23 cellular contexts compared by ENCODE assay signal in the genomic region with DNA sequence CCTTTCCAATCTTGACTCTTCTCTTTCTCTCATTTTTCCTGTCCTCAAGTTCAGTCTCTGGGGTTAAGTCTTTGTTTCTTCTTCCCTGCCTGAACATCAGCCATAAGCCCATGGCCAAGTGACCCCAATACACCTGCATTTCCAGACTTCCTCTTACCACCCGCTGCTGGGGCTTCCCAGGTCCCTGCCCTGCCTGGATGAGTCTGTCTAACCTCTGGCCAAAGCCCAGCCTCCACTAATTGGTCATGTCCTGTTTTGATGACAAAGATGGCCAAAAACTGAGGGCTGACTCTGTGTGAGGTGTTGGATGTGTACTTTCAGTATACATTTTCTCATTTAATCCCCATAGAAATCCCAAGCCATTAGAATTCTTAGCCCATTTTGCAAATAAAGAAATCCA. TPM values are rescaled to one million over a fixed set of nuclear protein-coding genes. Genes with fewer than 3 reads are reported as not detected.
"Had no signal": no experiment of that assay in that cellular context is flagged by ENCODE, and none has a peak within 500 bp of the region (broad histone marks: within the 10 kb centered on the region; RNA-seq: fewer than 3 reads in every experiment).

No MANE protein-coding gene starts in this region.

- H3K36me3 ChIP-seq: gastroesophageal sphincter, thoracic aorta had no signal

- H3K4me3 Mint-ChIP-seq: activated B cell treated with CpG ODN at 0.5 μM for 24 hours; activated CD8-positive, alpha-beta memory T cell treated with anti-CD3 and anti-CD28 coated beads, Interleukin-2, amount 10 ng/mL, durations not matched to agents 7 days and 5 days; activated CD8-positive, alpha-beta T cell treated with anti-CD3 and anti-CD28 coated beads, Interleukin-2, amount 10 ng/mL, durations not matched to agents 7 days and 5 days; central memory CD8-positive, alpha-beta T cell; dendritic cell treated with granulocyte-macrophage colony-stimulating factor and Interleukin-4, amounts not matched to agents 40 ng/mL and 50 ng/mL, for 4 days; natural killer cell; T-helper 2 cell treated with Interferon-gamma antibody and Interleukin-4, amounts not matched to agents 5 μg/mL and 100 μg/mL, for 36 hours had no signal

- H3K9me3 Mint-ChIP-seq: activated B cell treated with CpG ODN at 0.5 μM for 24 hours; central memory CD8-positive, alpha-beta T cell; dendritic cell treated with granulocyte-macrophage colony-stimulating factor and Interleukin-4, amounts not matched to agents 40 ng/mL and 50 ng/mL, for 4 days; natural killer cell; T-helper 2 cell treated with Interferon-gamma antibody and Interleukin-4, amounts not matched to agents 5 μg/mL and 100 μg/mL, for 36 hours had no signal

- H2AFZ ChIP-seq: hepatocyte had no signal

- H3K27ac ChIP-seq: gastroesophageal sphincter, hepatocyte, skin epidermis, thoracic aorta had no signal

- ATAC-seq: activated CD8-positive, alpha-beta memory T cell treated with anti-CD3 and anti-CD28 coated beads, Interleukin-2, amount 10 ng/mL, durations not matched to agents 7 days and 5 days; activated CD8-positive, alpha-beta T cell treated with anti-CD3 and anti-CD28 coated beads, Interleukin-2, amount 10 ng/mL, durations not matched to agents 7 days and 5 days; activated naive CD4-positive, alpha-beta T cell treated with anti-CD3 and anti-CD28 coated beads, Interleukin-2, amount 50 U/mL, for 72 hours; gastroesophageal sphincter; natural killer cell; sciatic nerve; stimulated activated naive CD8-positive, alpha-beta T cell treated with anti-CD3 and anti-CD28 coated beads, Interleukin-15, Interleukin-2, amounts not matched to agents 100 U/mL and 50 U/mL, for 24 hours had no signal

- H3K36me3 Mint-ChIP-seq: activated CD8-positive, alpha-beta memory T cell treated with anti-CD3 and anti-CD28 coated beads, Interleukin-2, amount 10 ng/mL, durations not matched to agents 7 days and 5 days; activated naive CD4-positive, alpha-beta T cell treated with anti-CD3 and anti-CD28 coated beads, Interleukin-2, amount 50 U/mL, for 72 hours; natural killer cell had no signal

- H3K4me2 ChIP-seq: hepatocyte had no signal

- H3K27ac Mint-ChIP-seq: activated B cell treated with CpG ODN at 0.5 μM for 24 hours; activated CD8-positive, alpha-beta memory T cell treated with anti-CD3 and anti-CD28 coated beads, Interleukin-2, amount 10 ng/mL, durations not matched to agents 7 days and 5 days; activated CD8-positive, alpha-beta T cell treated with anti-CD3 and anti-CD28 coated beads, Interleukin-2, amount 10 ng/mL, durations not matched to agents 7 days and 5 days; dendritic cell treated with granulocyte-macrophage colony-stimulating factor and Interleukin-4, amounts not matched to agents 40 ng/mL and 50 ng/mL, for 4 days; T-helper 2 cell treated with Interferon-gamma antibody and Interleukin-4, amounts not matched to agents 5 μg/mL and 100 μg/mL, for 36 hours had no signal

- H3K27me3 Mint-ChIP-seq: dendritic cell treated with granulocyte-macrophage colony-stimulating factor and Interleukin-4, amounts not matched to agents 40 ng/mL and 50 ng/mL, for 4 days had no signal

- DNase-seq: activated B cell treated with CpG ODN at 0.5 μM for 24 hours; activated CD8-positive, alpha-beta memory T cell treated with anti-CD3 and anti-CD28 coated beads, Interleukin-2, amount 10 ng/mL, durations not matched to agents 7 days and 5 days; activated CD8-positive, alpha-beta T cell treated with anti-CD3 and anti-CD28 coated beads, Interleukin-2, amount 10 ng/mL, durations not matched to agents 7 days and 5 days; activated naive CD4-positive, alpha-beta T cell; activated T-cell treated with anti-CD3 and anti-CD28 coated beads, Interleukin-2, amount 50 U/mL, for 48 hours; effector CD8-positive, alpha-beta T cell; kidney; mesendoderm; natural killer cell; stimulated activated CD4-positive, alpha-beta T cell treated with anti-CD3 and anti-CD28 coated beads, Interleukin-12 subunit alpha, Interleukin-12 subunit beta, amount 100 ng/mL, for 4 hours; stimulated activated CD4-positive, alpha-beta T cell treated with anti-CD3 and anti-CD28 coated beads, Interleukin-4, amount 100 ng/mL, for 1 hour; stimulated activated naive CD8-positive, alpha-beta T cell treated with anti-CD3 and anti-CD28 coated beads, Interleukin-15, Interleukin-2, amounts not matched to agents 100 U/mL and 50 U/mL, for 24 hours; T-helper 1 cell; trophoblast cell had no signal

- H3K9me3 ChIP-seq: gastroesophageal sphincter, thoracic aorta had no signal

- H3K27me3 ChIP-seq: gastroesophageal sphincter, hepatocyte had no signal

- H3K4me1 Mint-ChIP-seq: activated B cell treated with CpG ODN at 0.5 μM for 24 hours; central memory CD8-positive, alpha-beta T cell had no signal

- H3K4me3 ChIP-seq: gastroesophageal sphincter, hepatocyte, skin epidermis, thoracic aorta had no signal

- H3K79me2 ChIP-seq: hepatocyte had no signal

RNA-seq across cellular contexts. Expression of gene SH3TC2, which starts 47.3 kb away (rescaled TPM):
- total RNA-seq: activated B cell treated with CpG ODN at 0.5 μM for 24 hours; activated CD8-positive, alpha-beta memory T cell treated with anti-CD3 and anti-CD28 coated beads, Interleukin-2, amount 10 ng/mL, durations not matched to agents 7 days and 5 days; activated CD8-positive, alpha-beta T cell treated with anti-CD3 and anti-CD28 coated beads, Interleukin-2, amount 10 ng/mL, durations not matched to agents 7 days and 5 days; activated naive CD4-positive, alpha-beta T cell treated with anti-CD3 and anti-CD28 coated beads, Interleukin-2, amount 50 U/mL, for 72 hours had no signal
